ENCODE assay signal across 22 cellular contexts in genomic region chr1:17200756-17201155, GRCh38. TPM values are rescaled to one million over a fixed set of nuclear protein-coding genes. Genes with fewer than 3 reads are reported as not detected.
DNase-seq lines count a peak whose midpoint lies in the region; ATAC-seq, FAIRE-seq and TF ChIP-seq lines count a peak whose summit lies in the region.
"Had no signal": no experiment of that assay in that cellular context is flagged by ENCODE, and none has a peak within 500 bp of the region (broad histone marks: within the 10 kb centered on the region; RNA-seq: fewer than 3 reads in every experiment).

No MANE protein-coding gene starts in this region.

- H3K4me1 ChIP-seq in PC-9 (replicated peaks; ENCODE audit: insufficient read depth) = peaks cover 51% of the 10 kb centered on the region
- H3K4me1 ChIP-seq in naive thymus-derived CD4-positive, alpha-beta T cell (ENCODE audit: control insufficient read depth in 2 of 2, insufficient read depth in 2 of 2, low read length in 2 of 2) = peaks cover 10 to 19% of the 10 kb centered on the region in 2 donors
- H3K4me1 ChIP-seq in effector memory CD4-positive, alpha-beta T cell (ENCODE audit: control insufficient read depth, insufficient read depth, low read length, poor library complexity, severe bottlenecking) = peaks cover 14% of the 10 kb centered on the region
- peaks cover 16% of the 10 kb centered on the region for H3K4me1 ChIP-seq in CD8-positive, alpha-beta T cell (ENCODE audit: insufficient read depth, low read length)
- H3K4me1 ChIP-seq: Peyer's patch, transverse colon had no signal

- no peaks in the 10 kb centered on the region for H4K20me1 ChIP-seq in PC-9 (ENCODE audit: insufficient read depth)

- H3F3A ChIP-seq in PC-9 (ENCODE audit: insufficient read depth, low read depth) = peaks cover 25% of the 10 kb centered on the region; the same call in 1 of the 2 replicates

- H3K27ac ChIP-seq in PC-9 = peak overlapping the region; percentile 90
- no peak overlapping the region for H3K27ac ChIP-seq in naive thymus-derived CD4-positive, alpha-beta T cell (ENCODE audit: low read depth, low read length)
- H3K27ac ChIP-seq in effector memory CD4-positive, alpha-beta T cell (ENCODE audit: insufficient read depth, low read length, poor library complexity, severe bottlenecking) = no peak overlapping the region
- no peak overlapping the region for H3K27ac ChIP-seq in CD8-positive, alpha-beta T cell (ENCODE audit: low read depth, low read length)
- H3K27ac ChIP-seq: Peyer's patch, transverse colon had no signal

- ATAC-seq in naive thymus-derived CD4-positive, alpha-beta T cell = no peak
- no peak for ATAC-seq in CD8-positive, alpha-beta T cell

- intact Hi-C loops in Calu3 (cut with micrococcal nuclease; ENCODE audit: unreplicated experiment) = no loop called here
- intact Hi-C loops in PC-9 (cut with micrococcal nuclease; ENCODE audit: unreplicated experiment) = loop anchor here (1.0 kb wide), 1 partner anchor 10 kb away; no protein-coding TSS in a partner anchor
- intact Hi-C loops in naive thymus-derived CD4-positive, alpha-beta T cell (cut with micrococcal nuclease) = no loop called here
- intact Hi-C loops in CD8-positive, alpha-beta T cell (cut with DNase I, micrococcal nuclease) = loop anchor here in 1 of 2 experiments (10.0 kb wide), 1 partner anchor 1836 kb away; no protein-coding TSS in a partner anchor

- peaks cover 3% of the 10 kb centered on the region for H3K9me3 Mint-ChIP-seq in Calu3 (ENCODE audit: low read depth, unreplicated experiment)
- H3K9me3 Mint-ChIP-seq in naive thymus-derived CD4-positive, alpha-beta T cell = peaks cover 0 to 2% (median 0%) of the 10 kb centered on the region in 11 donors
- no peaks in the 10 kb centered on the region for H3K9me3 Mint-ChIP-seq in CD8-positive, alpha-beta T cell
- H3K9me3 Mint-ChIP-seq: memory B cell, neural crest cell had no signal

- H3K4me3 ChIP-seq in PC-9 (no peak overlapping the region), epithelial cell of esophagus (ENCODE audit: low read length) (no peak overlapping the region)
- no peak overlapping the region for H3K4me3 ChIP-seq in naive thymus-derived CD4-positive, alpha-beta T cell (ENCODE audit: low read length)
- H3K4me3 ChIP-seq in effector memory CD4-positive, alpha-beta T cell (ENCODE audit: insufficient read depth, low read depth, low read length, poor library complexity, severe bottlenecking) = no peak overlapping the region
- no peak overlapping the region for H3K4me3 ChIP-seq in CD8-positive, alpha-beta T cell (ENCODE audit: low read depth, low read length)
- H3K4me3 ChIP-seq: Peyer's patch, transverse colon had no signal

- peak overlapping the region; percentile 52 for H3K27ac Mint-ChIP-seq in Calu3 (ENCODE audit: unreplicated experiment)
- H3K27ac Mint-ChIP-seq in naive thymus-derived CD4-positive, alpha-beta T cell = peak overlapping the region in 3 of 9 donors; percentile 23 to 63 (median 36)
- no peak overlapping the region for H3K27ac Mint-ChIP-seq in CD8-positive, alpha-beta T cell
- H3K27ac Mint-ChIP-seq: memory B cell had no signal

- peaks cover 63% of the 10 kb centered on the region for H3K4me1 Mint-ChIP-seq in Calu3 (ENCODE audit: low read depth, unreplicated experiment)
- peaks cover 27 to 49% (median 42%) of the 10 kb centered on the region in 7 donors for H3K4me1 Mint-ChIP-seq in naive thymus-derived CD4-positive, alpha-beta T cell
- H3K4me1 Mint-ChIP-seq in CD8-positive, alpha-beta T cell (ENCODE audit: low read depth) = peaks cover 33% of the 10 kb centered on the region

- DNase-seq in Calu3 = no peak
- peak in 1 of 2 experiments; percentile 47 for DNase-seq in PC-9
- DNase-seq in epithelial cell of esophagus (ENCODE audit: low read depth) = peak; percentile 46
- DNase-seq in naive thymus-derived CD4-positive, alpha-beta T cell = no peak
- DNase-seq in effector memory CD4-positive, alpha-beta T cell = no peak
- no peak for DNase-seq in CD8-positive, alpha-beta T cell
- DNase-seq in NCI-H187 treated with DMSO at 0.1 percent for 48 hours (lab: John Stamatoyannopoulos, UW) = no peak
- DNase-seq in urothelium cell line (ENCODE audit: low spot score) = no peak
- DNase-seq: activated CD4-positive, alpha-beta T cell treated with anti-CD3 and anti-CD28 coated beads, Interleukin-2, amount 50 U/mL, for 4 hours; DMS53; GOT3; Karpas-422; NCI-H1417; NCI-H2171; retina; stimulated activated naive CD8-positive, alpha-beta T cell treated with anti-CD3 and anti-CD28 coated beads, Interleukin-15, Interleukin-2, amounts not matched to agents 100 U/mL and 50 U/mL, for 24 hours; transverse colon had no signal

- no peaks in the 10 kb centered on the region for H3K9me2 ChIP-seq in PC-9 (ENCODE audit: insufficient read depth)

- BruUV-seq in Calu3 (replicated peaks; lab: Mats Ljungman, UMichigan) = no TSS peak
- BruUV-seq in PC-9 (replicated peaks; lab: Mats Ljungman, UMichigan) = no TSS peak

- H2AFZ ChIP-seq in PC-9 = no peak overlapping the region

- H3K27me3 ChIP-seq in PC-9 (ENCODE audit: insufficient read depth, low read depth) = no peaks in the 10 kb centered on the region
- no peaks in the 10 kb centered on the region for H3K27me3 ChIP-seq in naive thymus-derived CD4-positive, alpha-beta T cell (ENCODE audit: control insufficient read depth in 2 of 2, insufficient read depth in 2 of 2, low read length in 2 of 2)
- H3K27me3 ChIP-seq in effector memory CD4-positive, alpha-beta T cell (replicated peaks; ENCODE audit: control insufficient read depth, insufficient read depth, low read length, poor library complexity, severe bottlenecking) = no peaks in the 10 kb centered on the region
- no peaks in the 10 kb centered on the region for H3K27me3 ChIP-seq in CD8-positive, alpha-beta T cell (ENCODE audit: insufficient read depth, low read length)
- H3K27me3 ChIP-seq: Peyer's patch, transverse colon had no signal

- no peaks in the 10 kb centered on the region for H3K27me3 Mint-ChIP-seq in Calu3 (ENCODE audit: unreplicated experiment)
- H3K27me3 Mint-ChIP-seq in naive thymus-derived CD4-positive, alpha-beta T cell = peaks cover 4 to 21% (median 14%) of the 10 kb centered on the region in 5 donors
- H3K27me3 Mint-ChIP-seq in CD8-positive, alpha-beta T cell (ENCODE audit: low read depth) = peaks cover 52% of the 10 kb centered on the region

- H3K4me3 Mint-ChIP-seq in Calu3 (ENCODE audit: low read depth, unreplicated experiment) = peak overlapping the region; percentile 36
- H3K4me3 Mint-ChIP-seq in naive thymus-derived CD4-positive, alpha-beta T cell = peak overlapping the region in 8 of 10 donors; percentile 2 to 83 (median 71)
- H3K4me3 Mint-ChIP-seq in CD8-positive, alpha-beta T cell = no peak overlapping the region
- H3K4me3 Mint-ChIP-seq: memory B cell, neural crest cell had no signal

- POLR2A ChIA-PET in PC-9 (lab: Charles Lee; ENCODE audit: unreplicated experiment) = interaction anchor here (0.6 to 1.6 kb wide), 4 partner anchors 11 to 177 kb away, joined by 3 to 26 read pairs (median 14); no protein-coding TSS in a partner anchor
- POLR2A ChIA-PET in naive thymus-derived CD4-positive, alpha-beta T cell (lab: Charles Lee) = no interaction called here
- POLR2A ChIA-PET in CD8-positive, alpha-beta T cell (lab: Charles Lee) = interaction anchor here (1.3 kb wide), 1 partner anchor 11 kb away, joined by 4 read pairs; no protein-coding TSS in a partner anchor

- CTCF ChIA-PET in Calu3 (lab: Charles Lee) (interaction anchor here (0.6 to 2.1 kb wide), 2 partner anchors 32 to 33 kb away, joined by 3 to 4 read pairs; no protein-coding TSS in a partner anchor), PC-9 (lab: Charles Lee) (interaction anchor here (0.6 kb wide), 1 partner anchor 1850 kb away, joined by 4 read pairs; no protein-coding TSS in a partner anchor)
- CTCF ChIA-PET in naive thymus-derived CD4-positive, alpha-beta T cell (lab: Charles Lee) = no interaction called here
- CTCF ChIA-PET in CD8-positive, alpha-beta T cell (lab: Charles Lee) = interaction anchor here (1.5 to 1.7 kb wide), 2 partner anchors 22 to 36 kb away, joined by 4 read pairs; no protein-coding TSS in a partner anchor

- H3K9me3 ChIP-seq in PC-9 (ENCODE audit: insufficient read depth, low read depth) = no peaks in the 10 kb centered on the region
- no peaks in the 10 kb centered on the region for H3K9me3 ChIP-seq in naive thymus-derived CD4-positive, alpha-beta T cell (ENCODE audit: control insufficient read depth in 2 of 3, low read length in 3 of 3)
- H3K9me3 ChIP-seq in effector memory CD4-positive, alpha-beta T cell (ENCODE audit: control insufficient read depth, low read length) = no peaks in the 10 kb centered on the region
- no peaks in the 10 kb centered on the region for H3K9me3 ChIP-seq in CD8-positive, alpha-beta T cell (ENCODE audit: low read length)
- H3K9me3 ChIP-seq: Peyer's patch, transverse colon had no signal

- peaks cover 12% of the 10 kb centered on the region for H3K79me2 ChIP-seq in PC-9 (ENCODE audit: low read depth)

- TF ChIP-seq CTCF in Calu3 (IDR thresholded peaks at IDR 0.05; ENCODE audit: unreplicated experiment) (no peak), PC-9 (conservative IDR thresholded peaks at IDR 0.05) (no peak), epithelial cell of esophagus (IDR thresholded peaks at IDR 0.05; ENCODE audit: insufficient read depth, low read depth, low read length, missing control alignments) (no peak)
- TF ChIP-seq CTCF in CD8-positive, alpha-beta T cell (IDR thresholded peaks at IDR 0.05) = no peak

- H3K4me2 ChIP-seq in PC-9 = peak overlapping the region; percentile 51

- FAIRE-seq in urothelium cell line (lab: Jason Lieb, UNC) = no peak
- FAIRE-seq: endothelial cell of umbilical vein had no signal

- H3K36me3 Mint-ChIP-seq in Calu3 (ENCODE audit: insufficient read depth, unreplicated experiment) = peaks cover 19% of the 10 kb centered on the region
- peaks cover 0 to 3% (median 0%) of the 10 kb centered on the region in 5 donors for H3K36me3 Mint-ChIP-seq in naive thymus-derived CD4-positive, alpha-beta T cell
- no peaks in the 10 kb centered on the region for H3K36me3 Mint-ChIP-seq in CD8-positive, alpha-beta T cell

- H3K36me3 ChIP-seq in PC-9 (ENCODE audit: low read depth) = no peaks in the 10 kb centered on the region
- no peaks in the 10 kb centered on the region for H3K36me3 ChIP-seq in naive thymus-derived CD4-positive, alpha-beta T cell (ENCODE audit: control insufficient read depth in 2 of 3, insufficient read depth in 3 of 3, low read length in 3 of 3)
- no peaks in the 10 kb centered on the region for H3K36me3 ChIP-seq in effector memory CD4-positive, alpha-beta T cell (ENCODE audit: control insufficient read depth, insufficient read depth, low read length)
- no peaks in the 10 kb centered on the region for H3K36me3 ChIP-seq in CD8-positive, alpha-beta T cell (ENCODE audit: insufficient read depth, low read length)
- H3K36me3 ChIP-seq: Peyer's patch, transverse colon had no signal

RNA-seq across cellular contexts. Expression of gene PADI1, which starts 4.2 kb away (rescaled TPM):
- 2.3 and 4.5 TPM in 2 replicates for total RNA-seq in Calu3 (2022)
- 27.7 and 28.3 TPM in 2 replicates for total RNA-seq in PC-9 (2021)
- total RNA-seq in naive thymus-derived CD4-positive, alpha-beta T cell = not detected
- not detected for polyA plus RNA-seq in naive thymus-derived CD4-positive, alpha-beta T cell
- total RNA-seq in CD8-positive, alpha-beta T cell = not detected
- total RNA-seq: endothelial cell of umbilical vein, neural crest cell, Peyer's patch had no signal

RNA-seq across cellular contexts. Expression of gene PADI3, which starts 48.1 kb away (rescaled TPM):
- 0.21 and 0.22 TPM in 2 replicates for total RNA-seq in Calu3 (2022)
- 1.1 and 5.0 TPM in 2 replicates for total RNA-seq in PC-9 (2021)
- not detected for total RNA-seq in naive thymus-derived CD4-positive, alpha-beta T cell
- polyA plus RNA-seq in naive thymus-derived CD4-positive, alpha-beta T cell = not detected
- not detected for total RNA-seq in CD8-positive, alpha-beta T cell
- total RNA-seq: endothelial cell of umbilical vein, neural crest cell, Peyer's patch, transverse colon had no signal
- polyA plus RNA-seq: BJ, endothelial cell of umbilical vein had no signal
